In the genomic region with DNA sequence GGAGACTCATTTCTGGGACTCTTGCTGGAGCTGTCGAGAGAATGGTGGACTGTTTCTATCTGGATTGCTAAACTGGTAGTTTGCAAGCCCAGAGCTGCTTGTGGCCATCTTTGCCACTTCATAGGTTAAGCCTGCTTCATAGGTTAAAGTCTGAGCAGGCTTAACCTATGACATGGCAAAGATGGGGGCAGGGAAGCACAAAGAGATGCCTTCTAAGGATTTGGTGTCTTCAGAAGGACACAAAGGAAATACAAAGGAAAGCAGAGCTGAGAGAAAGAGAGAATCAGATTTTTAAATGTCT, we compare ENCODE assay signal across 1 cellular context.
TF ChIP-seq lines count a peak whose summit lies in the region.

No MANE protein-coding gene starts in this region.

TF ChIP-seq in SK-N-SH treated with all-trans-retinoic acid at 6 μM for 48 hours, 23 proteins besides CTCF, POLR2A, EP300 and RAD21 (continued from another document):
- no peak for TF ChIP-seq ZNF565 (CRISPR knock-in tag; conservative IDR thresholded peaks at IDR 0.05; ENCODE audit: low read depth)
- TF ChIP-seq, protein P1, sequence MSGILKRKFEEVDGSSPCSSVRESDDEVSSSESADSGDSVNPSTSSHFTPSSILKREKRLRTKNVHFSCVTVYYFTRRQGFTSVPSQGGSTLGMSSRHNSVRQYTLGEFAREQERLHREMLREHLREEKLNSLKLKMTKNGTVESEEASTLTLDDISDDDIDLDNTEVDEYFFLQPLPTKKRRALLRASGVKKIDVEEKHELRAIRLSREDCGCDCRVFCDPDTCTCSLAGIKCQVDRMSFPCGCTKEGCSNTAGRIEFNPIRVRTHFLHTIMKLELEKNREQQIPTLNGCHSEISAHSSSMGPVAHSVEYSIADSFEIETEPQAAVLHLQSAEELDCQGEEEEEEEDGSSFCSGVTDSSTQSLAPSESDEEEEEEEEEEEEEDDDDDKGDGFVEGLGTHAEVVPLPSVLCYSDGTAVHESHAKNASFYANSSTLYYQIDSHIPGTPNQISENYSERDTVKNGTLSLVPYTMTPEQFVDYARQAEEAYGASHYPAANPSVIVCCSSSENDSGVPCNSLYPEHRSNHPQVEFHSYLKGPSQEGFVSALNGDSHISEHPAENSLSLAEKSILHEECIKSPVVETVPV (CRISPR knock-in tag; IDR thresholded peaks at IDR 0.05): no peak
- TF ChIP-seq SNAI2 (CRISPR knock-in tag; IDR thresholded peaks at IDR 0.05): no peak
- no peak for TF ChIP-seq ESRRG (CRISPR knock-in tag; IDR thresholded peaks at IDR 0.05)
- no peak for TF ChIP-seq ISL1 (CRISPR knock-in tag; IDR thresholded peaks at IDR 0.05)
- TF ChIP-seq ZNF70 (CRISPR knock-in tag; IDR thresholded peaks at IDR 0.05): no peak
- TF ChIP-seq TOX (CRISPR knock-in tag; IDR thresholded peaks at IDR 0.05; ENCODE audit: borderline replicate concordance): no peak
- TF ChIP-seq ZNF8 (CRISPR knock-in tag; IDR thresholded peaks at IDR 0.05): no peak
TF ChIP-seq in SK-N-SH treated with all-trans-retinoic acid at 6 μM for 48 hours: peak in this region for 0.
